Comparison of ENCODE assay signal across 19 cellular contexts in genomic region chr16:20798364-20798763, GRCh38. TPM values are rescaled to one million over a fixed set of nuclear protein-coding genes. Genes with fewer than 3 reads are reported as not detected.
DNase-seq lines count a peak whose midpoint lies in the region; ATAC-seq, FAIRE-seq and TF ChIP-seq lines count a peak whose summit lies in the region.
"Had no signal": no experiment of that assay in that cellular context is flagged by ENCODE, and none has a peak within 500 bp of the region (broad histone marks: within the 10 kb centered on the region; RNA-seq: fewer than 3 reads in every experiment).

No MANE protein-coding gene starts in this region.

- CTCF ChIA-PET in CD4-positive, alpha-beta memory T cell (lab: Charles Lee; ENCODE audit: partially characterized antibody): interaction anchor here (1.0 to 1.5 kb wide), 3 partner anchors 22 to 76 kb away, joined by 3 read pairs; partner anchors contain the start of gene ACSM3

- no peaks in the 10 kb centered on the region for H3K36me3 ChIP-seq in CD4-positive, alpha-beta memory T cell (ENCODE audit: insufficient read depth, low read length)

- peaks cover 14 to 22% (median 17%) of the 10 kb centered on the region in 4 donors for H3K4me1 Mint-ChIP-seq in CD4-positive, alpha-beta memory T cell
- H3K4me1 Mint-ChIP-seq in T-helper 17 cell: peaks cover 10% of the 10 kb centered on the region
- no peaks in the 10 kb centered on the region for H3K4me1 Mint-ChIP-seq in natural killer cell

- H3K9me3 Mint-ChIP-seq in CD4-positive, alpha-beta memory T cell: no peaks in the 10 kb centered on the region
- no peaks in the 10 kb centered on the region for H3K9me3 Mint-ChIP-seq in natural killer cell
- H3K9me3 Mint-ChIP-seq: CD8-positive, alpha-beta T cell had no signal

- H3K4me3 Mint-ChIP-seq in CD4-positive, alpha-beta memory T cell: peak overlapping the region in 1 of 8 donors; percentile 15
- no peak overlapping the region for H3K4me3 Mint-ChIP-seq in T-helper 17 cell
- no peak overlapping the region for H3K4me3 Mint-ChIP-seq in natural killer cell
- H3K4me3 Mint-ChIP-seq: CD8-positive, alpha-beta T cell had no signal

- peak in 4 of 5 donors; percentile 12 to 32 (median 12) for DNase-seq in CD4-positive, alpha-beta memory T cell
- DNase-seq in GM12892 (ENCODE audit: insufficient read length): no peak
- DNase-seq in T-helper 17 cell: no peak
- DNase-seq in kidney tubule cell (ENCODE audit: low spot score): peak; percentile 17
- DNase-seq in natural killer cell: no peak
- no peak for DNase-seq in HCEC 1CT
- DNase-seq: CD8-positive, alpha-beta T cell; NCI-H1092; NCI-H1436; NCI-H187 treated with DMSO at 0.1 percent for 48 hours; NCI-H510A; SIG-M5; SK-N-SH had no signal

- H3K9me3 ChIP-seq in CD4-positive, alpha-beta memory T cell (ENCODE audit: control insufficient read depth in 1 of 2, low read length in 2 of 2): no peaks in the 10 kb centered on the region
- H3K9me3 ChIP-seq in T-helper 17 cell (ENCODE audit: control insufficient read depth, low read length, poor library complexity, severe bottlenecking): no peaks in the 10 kb centered on the region
- H3K9me3 ChIP-seq: SK-N-SH had no signal

- TF ChIP-seq CTCF in natural killer cell (IDR thresholded peaks at IDR 0.05): no peak

- no peak overlapping the region for H3K4me3 ChIP-seq in CD4-positive, alpha-beta memory T cell (ENCODE audit: low read length in 2 of 2)
- H3K4me3 ChIP-seq: K562 had no signal

- no peak overlapping the region for H3K27ac ChIP-seq in CD4-positive, alpha-beta memory T cell (ENCODE audit: low read depth, low read length)

- POLR2A ChIA-PET in CD4-positive, alpha-beta memory T cell (lab: Charles Lee; ENCODE audit: partially characterized antibody): interaction anchor here (1.0 to 1.2 kb wide), 2 partner anchors 8 to 34 kb away, joined by 3 to 4 read pairs; partner anchors contain the start of genes ACSM3, ERI2 and REXO5

- H3K4me1 ChIP-seq in CD4-positive, alpha-beta memory T cell (ENCODE audit: insufficient read depth, low read length): peaks cover 17% of the 10 kb centered on the region

- no peaks in the 10 kb centered on the region for H3K36me3 Mint-ChIP-seq in CD4-positive, alpha-beta memory T cell
- H3K36me3 Mint-ChIP-seq in T-helper 17 cell (ENCODE audit: low read depth): no peaks in the 10 kb centered on the region
- H3K36me3 Mint-ChIP-seq in natural killer cell: no peaks in the 10 kb centered on the region

- TF ChIP-seq POLR2A in GM12892 (IDR thresholded peaks at IDR 0.05; ENCODE audit: low read depth, low read length): no peak

- H3K27ac Mint-ChIP-seq in CD4-positive, alpha-beta memory T cell: peak overlapping the region in 6 of 7 donors; percentile 7 to 82 (median 81)
- peak overlapping the region; percentile 67 for H3K27ac Mint-ChIP-seq in T-helper 17 cell
- H3K27ac Mint-ChIP-seq in natural killer cell: no peak overlapping the region
- H3K27ac Mint-ChIP-seq: CD8-positive, alpha-beta T cell had no signal

- H3K27me3 ChIP-seq in CD4-positive, alpha-beta memory T cell (ENCODE audit: insufficient read depth, low read length): no peaks in the 10 kb centered on the region

- FAIRE-seq in GM12892 (lab: Jason Lieb, UNC): peak; percentile 38
- FAIRE-seq: G401.6, GM18507, K562 had no signal

- intact Hi-C loops in CD4-positive, alpha-beta memory T cell (cut with micrococcal nuclease): loop anchor here (2.0 to 10.0 kb wide), 2 partner anchors 58 to 286 kb away; partner anchors contain the start of gene THUMPD1
- intact Hi-C loops in natural killer cell (cut with micrococcal nuclease): no loop called here

- H3K27me3 Mint-ChIP-seq in CD4-positive, alpha-beta memory T cell: no peaks in the 10 kb centered on the region
- H3K27me3 Mint-ChIP-seq in T-helper 17 cell: no peaks in the 10 kb centered on the region
- H3K27me3 Mint-ChIP-seq in natural killer cell (ENCODE audit: low read depth in 2 of 2): no peaks in the 10 kb centered on the region

- ATAC-seq in T-helper 17 cell: peak; percentile 44
- ATAC-seq in natural killer cell: no peak
- no peak for ATAC-seq in GM19035 (IDR thresholded peaks at IDR 0.05; ENCODE audit: unreplicated experiment)
- ATAC-seq: CD8-positive, alpha-beta T cell; K562; Panc1 had no signal

RNA-seq across cellular contexts. Expression of gene ERI2, which starts 7.9 kb away (rescaled TPM):
- total RNA-seq in CD4-positive, alpha-beta memory T cell: 1 to 10 TPM; 3.7 to 4.0 TPM
- 1 to 10 TPM; 2.8 to 3.2 TPM for polyA plus RNA-seq in CD4-positive, alpha-beta memory T cell
- 20.4 TPM for polyA plus RNA-seq in GM12892 (2012; ENCODE audit: missing spikeins)
- total RNA-seq in T-helper 17 cell: 1 to 10 TPM; 2.1 to 2.3 TPM
- 1 to 10 TPM; 2.4 to 3.5 (median 2.8) TPM for total RNA-seq in natural killer cell

RNA-seq across cellular contexts. Expression of gene REXO5, which starts 8.0 kb away (rescaled TPM):
- total RNA-seq in CD4-positive, alpha-beta memory T cell: 1 to 10 TPM in 1 of 2 experiments, under 1 TPM in 1; 0.53 to 1.1 TPM
- polyA plus RNA-seq in CD4-positive, alpha-beta memory T cell: under 1 TPM; 0.22 to 0.39 TPM
- polyA plus RNA-seq in GM12892 (2012; ENCODE audit: missing spikeins): 10.8 TPM
- total RNA-seq in T-helper 17 cell (1 to 10 TPM in 1 of 2 donors, not detected in 1; 1.6 TPM), natural killer cell (1 to 10 TPM; 1.5 to 6.0 (median 1.7) TPM)

RNA-seq across cellular contexts. Expression of gene ACSM3, which starts 34.5 kb away (rescaled TPM):
- total RNA-seq in CD4-positive, alpha-beta memory T cell: 1 to 10 TPM; 3.3 to 6.7 TPM
- polyA plus RNA-seq in CD4-positive, alpha-beta memory T cell: 1 to 10 TPM; 4.9 to 5.9 TPM
- polyA plus RNA-seq in GM12892 (2012; ENCODE audit: missing spikeins): 5.2 TPM
- 1 to 10 TPM; 5.1 to 6.6 TPM for total RNA-seq in T-helper 17 cell
- 1 to 10 TPM; 3.7 to 4.4 (median 4.4) TPM for total RNA-seq in natural killer cell
- total RNA-seq: LHCN-M2 had no signal

RNA-seq across cellular contexts. Expression of gene THUMPD1, which starts 56.7 kb away (rescaled TPM):
- 10 to 100 TPM; 73.2 to 74.4 TPM for total RNA-seq in CD4-positive, alpha-beta memory T cell
- 10 to 100 TPM; 58.1 to 72.9 TPM for polyA plus RNA-seq in CD4-positive, alpha-beta memory T cell
- 21.5 TPM for polyA plus RNA-seq in GM12892 (2012; ENCODE audit: missing spikeins)
- 10 to 100 TPM; 82.9 to 87.0 TPM for total RNA-seq in T-helper 17 cell
- total RNA-seq in natural killer cell: 10 to 100 TPM; 86.1 to 92.2 (median 87.1) TPM

Comparison
In these comparisons a context has a peak if more than half of its experiments do, and no peak if none do; other contexts are left out.
1. DNase-seq: peak in CD4-positive, alpha-beta memory T cell (4 of 5) and kidney tubule cell (single experiment); none in GM12892 (single experiment), T-helper 17 cell (0 of 3), natural killer cell (single experiment) and HCEC 1CT (single experiment).
2. H3K27ac Mint-ChIP-seq: peak in CD4-positive, alpha-beta memory T cell (6 of 7) and T-helper 17 cell (single experiment); none in natural killer cell (0 of 2).